Comparison of ENCODE assay signal across 8 cellular contexts in genomic region chr1:211829343-211830054, GRCh38. TPM values are rescaled to one million over a fixed set of nuclear protein-coding genes. Genes with fewer than 3 reads are reported as not detected.
A peak's percentile ranks its signal among the peaks of the same experiment; 100 is the strongest.
DNase-seq lines count a peak whose midpoint lies in the region; ATAC-seq and TF ChIP-seq lines count a peak whose summit lies in the region.

No MANE protein-coding gene starts in this region.

- H3K27me3 ChIP-seq in BLaER1 treated with 17β-estradiol and CSF1 and Interleukin-3, amounts not matched to agents 10 nM and 100 nM, result no peaks in the 10 kb centered on the region
- H3K27me3 ChIP-seq in endocrine pancreas (ENCODE audit: control insufficient read depth, insufficient read depth, low read length) (no peaks in the 10 kb centered on the region), mesenchymal stem cell (ENCODE audit: control insufficient read depth in 1 of 2, insufficient read depth in 1 of 2, low read length in 2 of 2) (no peaks in the 10 kb centered on the region), transverse colon (no peaks in the 10 kb centered on the region)

- peak overlapping the region; percentile 94 to 97 (median 96) for H3K9ac ChIP-seq in BLaER1 treated with 17β-estradiol and CSF1 and Interleukin-3, amounts not matched to agents 10 nM and 100 nM
- H3K9ac ChIP-seq in endocrine pancreas (ENCODE audit: control insufficient read depth, insufficient read depth, low read length) (peak overlapping the region; percentile 84), mesenchymal stem cell (ENCODE audit: low read length) (peak overlapping the region; percentile 87)

- peak overlapping the region; percentile 43 to 48 for H3K18ac ChIP-seq in mesenchymal stem cell (ENCODE audit: low read depth in 1 of 2, low read length in 2 of 2)

- peak overlapping the region; percentile 34 for H2BK120ac ChIP-seq in mesenchymal stem cell (ENCODE audit: low read depth, low read length)

- 5% methylated on average over 14 of the region's 22 CpGs for WGBS in mesenchymal stem cell
- WGBS in transverse colon (ENCODE audit: low coverage in 1 of 2), 2 donors, result 17 to 20% methylated on average over 2 to 22 of the region's 22 CpGs

- H3K27ac ChIP-seq in BLaER1 treated with 17β-estradiol and CSF1 and Interleukin-3, amounts not matched to agents 10 nM and 100 nM, result peak overlapping the region; percentile 92 to 97 (median 94)
- H3K27ac ChIP-seq in mesenchymal stem cell (ENCODE audit: low read length, poor library complexity, severe bottlenecking) (peak overlapping the region; percentile 51), transverse colon (peak overlapping the region; percentile 89 to 92 (median 90))

- peaks cover 0 to 32% (median 17%) of the 10 kb centered on the region in 11 experiments; a peak in 15 of 22 replicates for H4K20me1 ChIP-seq in BLaER1 treated with 17β-estradiol and CSF1 and Interleukin-3, amounts not matched to agents 10 nM and 100 nM

- no peak for ATAC-seq in GM19035 (IDR thresholded peaks at IDR 0.05; ENCODE audit: unreplicated experiment)
- no peak for ATAC-seq in esophagus mucosa

- H3K4me2 ChIP-seq in BLaER1 treated with 17β-estradiol and CSF1 and Interleukin-3, amounts not matched to agents 10 nM and 100 nM, result peak overlapping the region; percentile 76 to 94 (median 87)
- peak overlapping the region; percentile 94 for H3K4me2 ChIP-seq in mesenchymal stem cell (ENCODE audit: low read length, poor library complexity, severe bottlenecking)

- peak overlapping the region; percentile 81 for H2AFZ ChIP-seq in mesenchymal stem cell (ENCODE audit: low read depth, low read length)

- H3K4me1 ChIP-seq in BLaER1 treated with 17β-estradiol and CSF1 and Interleukin-3, amounts not matched to agents 10 nM and 100 nM, result peaks cover 26 to 50% (median 34%) of the 10 kb centered on the region in 10 experiments
- H3K4me1 ChIP-seq in endocrine pancreas (ENCODE audit: control insufficient read depth, insufficient read depth, low read length) (peaks cover 13% of the 10 kb centered on the region), mesenchymal stem cell (ENCODE audit: control insufficient read depth, insufficient read depth, low read depth, low read length) (peaks cover 8% of the 10 kb centered on the region), transverse colon (peaks cover 8 to 30% (median 15%) of the 10 kb centered on the region in 4 donors)

- in situ Hi-C loops in transverse colon (cut with MboI; ENCODE audit: low pct_ligation_motif_present in 1 of 4, low pct_unique_long_range_greater_than_20kb in 1 of 4, low sequenced_read_pairs in 3 of 4), result no loop called here

- peak; percentile 10 for TF ChIP-seq CTCF in HFF-Myc (IDR thresholded peaks at IDR 0.05; ENCODE audit: low read depth, low read length, missing control alignments)
- TF ChIP-seq CTCF in transverse colon (IDR thresholded peaks at IDR 0.05), result peak in 1 of 5 experiments; percentile 1

- peaks cover 2% of the 10 kb centered on the region for H3K79me1 ChIP-seq in mesenchymal stem cell (replicated peaks; ENCODE audit: low read length, poor library complexity, severe bottlenecking)

- no peak overlapping the region for H2AK5ac ChIP-seq in mesenchymal stem cell (ENCODE audit: low read length, severe bottlenecking)

- no peak overlapping the region for H3K23ac ChIP-seq in mesenchymal stem cell (ENCODE audit: low read length in 2 of 2)

- no peak for TF ChIP-seq EP300 in transverse colon (IDR thresholded peaks at IDR 0.05; ENCODE audit: low read depth)

- peak overlapping the region; percentile 60 for H2BK15ac ChIP-seq in mesenchymal stem cell (ENCODE audit: low read depth, poor library complexity, severe bottlenecking)

- no peak overlapping the region for H4K91ac ChIP-seq in mesenchymal stem cell (ENCODE audit: low read length)

- intact Hi-C loops in transverse colon (cut with DNase I; ENCODE audit: low total_unique reads), result no loop called here

- peaks cover 16 to 46% (median 31%) of the 10 kb centered on the region in 11 experiments; a peak in 21 of 22 replicates for H3K36me3 ChIP-seq in BLaER1 treated with 17β-estradiol and CSF1 and Interleukin-3, amounts not matched to agents 10 nM and 100 nM
- no peaks in the 10 kb centered on the region for H3K36me3 ChIP-seq in endocrine pancreas (ENCODE audit: control insufficient read depth, insufficient read depth, low read length)
- no peaks in the 10 kb centered on the region for H3K36me3 ChIP-seq in mesenchymal stem cell (ENCODE audit: control insufficient read depth in 1 of 2, insufficient read depth in 2 of 2, low read depth in 1 of 2, low read length in 2 of 2)
- H3K36me3 ChIP-seq in transverse colon, result no peaks in the 10 kb centered on the region

- no peak overlapping the region for H2BK12ac ChIP-seq in mesenchymal stem cell (ENCODE audit: low read length in 2 of 2)

- no peak overlapping the region for H4K8ac ChIP-seq in mesenchymal stem cell (ENCODE audit: low read length)

- H3K4me3 ChIP-seq in BLaER1 treated with 17β-estradiol and CSF1 and Interleukin-3, amounts not matched to agents 10 nM and 100 nM, result peak overlapping the region; percentile 86 to 95 (median 92)
- H3K4me3 ChIP-seq in HFF-Myc (replicated peaks; ENCODE audit: low read depth, low read length) (peak overlapping the region; percentile 57), endocrine pancreas (ENCODE audit: control insufficient read depth, insufficient read depth, low read length) (peak overlapping the region; percentile 98), mesenchymal stem cell (ENCODE audit: insufficient read depth in 1 of 2, low read depth in 1 of 2, low read length in 2 of 2) (peak overlapping the region; percentile 89 to 90), transverse colon (peak overlapping the region; percentile 80 to 98 (median 92))

- H3K4ac ChIP-seq in mesenchymal stem cell (ENCODE audit: low read depth in 1 of 2, low read length in 2 of 2), result peak overlapping the region in 1 of 2 experiments; percentile 91

- TF ChIP-seq POLR2A in transverse colon (IDR thresholded peaks at IDR 0.05), result no peak

- DNase-seq in HFF-Myc (ENCODE audit: extremely low read depth, low read depth) (no peak), SHP77 treated with DMSO at 0.1 percent for 48 hours (lab: John Stamatoyannopoulos, UW) (peak; percentile 36), mesenchymal stem cell (peak; percentile 78), transverse colon (peak; percentile 27)

- H3K9me3 ChIP-seq in BLaER1 treated with 17β-estradiol and CSF1 and Interleukin-3, amounts not matched to agents 10 nM and 100 nM (replicated peaks in 1 of 11), result no peaks in the 10 kb centered on the region
- no peaks in the 10 kb centered on the region for H3K9me3 ChIP-seq in endocrine pancreas (ENCODE audit: control insufficient read depth, low read length)
- no peaks in the 10 kb centered on the region for H3K9me3 ChIP-seq in mesenchymal stem cell (ENCODE audit: control insufficient read depth, low read length)
- no peaks in the 10 kb centered on the region for H3K9me3 ChIP-seq in transverse colon

- no peak overlapping the region for H2BK5ac ChIP-seq in mesenchymal stem cell (ENCODE audit: low read depth, low read length, poor library complexity, severe bottlenecking)

- peak overlapping the region in 1 of 2 experiments; percentile 79 for H3K14ac ChIP-seq in mesenchymal stem cell (ENCODE audit: low read length in 2 of 2)

RNA-seq across cellular contexts. Expression of gene LPGAT1, which starts 1.1 kb away (rescaled TPM):
- 19.9 TPM for polyA plus RNA-seq in mesenchymal stem cell (2013, experiment 1 of 2)
- 20.2 TPM for polyA plus RNA-seq in mesenchymal stem cell (2013, experiment 2 of 2)
- total RNA-seq in transverse colon, result 100 to 1,000 TPM in 1 of 4 donors, 10 to 100 TPM in 3; 19.3 to 345 (median 37.4) TPM
- total RNA-seq in esophagus mucosa, result 17.1 TPM
